7 cellular contexts compared by ENCODE assay signal in the genomic region with DNA sequence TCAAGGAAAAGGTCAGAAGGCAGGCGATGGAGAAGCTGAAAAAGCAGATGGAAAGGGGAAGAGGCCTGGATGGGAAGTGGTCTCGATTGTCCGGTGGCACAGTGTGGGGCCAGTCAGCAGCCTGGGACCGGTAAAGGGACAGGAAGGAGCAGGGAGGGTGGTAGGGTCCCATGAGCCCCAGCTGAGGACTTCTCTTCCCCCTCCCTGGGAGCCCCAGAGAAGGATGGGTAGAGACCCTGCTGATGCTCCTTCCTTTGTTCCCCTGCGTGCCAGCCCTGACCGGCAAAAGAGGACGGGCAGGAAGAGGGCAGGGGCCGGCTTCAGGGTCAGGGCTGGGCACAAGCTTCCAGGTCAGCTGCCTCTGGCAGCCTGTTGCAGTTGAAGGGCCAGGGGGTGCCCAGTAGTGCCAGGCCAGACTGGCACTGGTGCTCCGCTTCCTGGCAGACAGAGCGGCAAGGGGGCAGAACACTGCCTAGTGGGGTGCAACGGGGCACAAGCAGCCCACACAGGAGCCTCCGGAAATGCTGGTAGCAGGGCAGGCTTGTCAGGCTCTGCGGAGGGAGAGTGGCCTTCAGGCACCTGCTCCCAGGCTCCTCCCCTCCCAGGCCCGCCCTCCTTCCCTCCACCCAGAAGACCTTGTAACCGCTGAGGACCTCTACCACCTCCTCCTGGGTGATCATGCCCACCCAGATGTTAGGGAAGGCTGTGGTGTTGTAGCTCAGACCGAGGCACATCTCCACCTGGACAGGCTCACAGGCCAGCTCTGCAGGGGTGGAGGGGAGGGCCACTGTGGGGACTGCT. TPM values are rescaled to one million over a fixed set of nuclear protein-coding genes. Genes with fewer than 3 reads are reported as not detected.
DNase-seq lines count a peak whose midpoint lies in the region; ATAC-seq and TF ChIP-seq lines count a peak whose summit lies in the region.
"Had no signal": no experiment of that assay in that cellular context is flagged by ENCODE, and none has a peak within 500 bp of the region (broad histone marks: within the 10 kb centered on the region; RNA-seq: fewer than 3 reads in every experiment).

No MANE protein-coding gene starts in this region.

- WGBS in heart left ventricle, 4 donors: 41 to 56% (median 56%) methylated on average over 10 to 16 of the region's 16 CpGs
- WGBS in lung, 2 donors: 15 to 28% methylated on average over 15 to 16 of the region's 16 CpGs

- H3K27ac ChIP-seq in heart left ventricle: peak overlapping the region in 11 of 12 donors; percentile 90 to 100 (median 97)
- peak overlapping the region; percentile 9 to 90 for H3K27ac ChIP-seq in lung (ENCODE audit: low read depth in 1 of 2, low read length in 1 of 2)
- peak overlapping the region; percentile 83 to 95 for H3K27ac ChIP-seq in uterus

- intact Hi-C loops in heart left ventricle (cut with DNase I) (loop anchor here in 1 of 10 donors (5.0 kb wide), 1 partner anchor 36 kb away; no protein-coding TSS in a partner anchor), left ventricle myocardium superior (cut with micrococcal nuclease) (no loop called here), uterus (cut with DNase I; ENCODE audit: low total_unique reads) (no loop called here)

- H3K4me1 ChIP-seq in heart left ventricle (peaks cover 4 to 50% (median 35%) of the 10 kb centered on the region in 12 donors), lung (ENCODE audit: control insufficient read depth in 2 of 2, insufficient read depth in 2 of 2, low read length in 2 of 2) (peaks cover 0 to 8% of the 10 kb centered on the region in 2 donors), uterus (peaks cover 0 to 13% of the 10 kb centered on the region in 2 donors)

- DNase-seq in heart left ventricle: no peak
- DNase-seq in left ventricle myocardium superior: no peak
- no peak for DNase-seq in lung (ENCODE audit: low spot score)
- DNase-seq in uterus: no peak
- DNase-seq in dermis blood vessel endothelial cell: no peak
- DNase-seq in NCI-H526 treated with DMSO at 0.1 percent for 48 hours (lab: John Stamatoyannopoulos, UW): no peak
- DNase-seq: activated CD8-positive, alpha-beta T cell treated with anti-CD3 and anti-CD28 coated beads for 36 hours had no signal

- ATAC-seq in heart left ventricle: peak in 1 of 4 donors; percentile 19
- no peak for ATAC-seq in left ventricle myocardium superior
- no peak for ATAC-seq in lung (ENCODE audit: insufficient read depth, low FRiP score)
- ATAC-seq: activated CD8-positive, alpha-beta T cell treated with anti-CD3 and anti-CD28 coated beads for 36 hours had no signal

- no peak for TF ChIP-seq CTCF in heart left ventricle (IDR thresholded peaks at IDR 0.05)
- no peak for TF ChIP-seq CTCF in lung (IDR thresholded peaks at IDR 0.05; ENCODE audit: control extremely low read depth, extremely low read depth)
- TF ChIP-seq CTCF in uterus (IDR thresholded peaks at IDR 0.05): no peak

- H3K27me3 ChIP-seq in heart left ventricle (peaks cover 0 to 33% (median 0%) of the 10 kb centered on the region in 9 donors), lung (ENCODE audit: control insufficient read depth, insufficient read depth) (no peaks in the 10 kb centered on the region), uterus (no peaks in the 10 kb centered on the region)

- no peak for TF ChIP-seq POLR2A in heart left ventricle (IDR thresholded peaks at IDR 0.05)
- no peak for TF ChIP-seq POLR2A in uterus (IDR thresholded peaks at IDR 0.05)

- H3K9me3 ChIP-seq in heart left ventricle (no peaks in the 10 kb centered on the region), lung (ENCODE audit: control insufficient read depth in 2 of 2, insufficient read depth in 1 of 2, low read length in 1 of 2) (no peaks in the 10 kb centered on the region), uterus (no peaks in the 10 kb centered on the region)

- H3K36me3 ChIP-seq in heart left ventricle (peaks cover 0 to 9% (median 2%) of the 10 kb centered on the region in 9 donors), lung (ENCODE audit: control insufficient read depth in 2 of 2, insufficient read depth in 2 of 2, low read length in 2 of 2) (peaks cover 0 to 3% of the 10 kb centered on the region in 2 donors), uterus (no peaks in the 10 kb centered on the region)

- H3K4me3 ChIP-seq in heart left ventricle: peak overlapping the region in 10 of 12 donors; percentile 60 to 97 (median 76)
- no peak overlapping the region for H3K4me3 ChIP-seq in lung
- no peak overlapping the region for H3K4me3 ChIP-seq in uterus

RNA-seq across cellular contexts. Expression of gene C1QTNF5, which starts 0.7 kb away (rescaled TPM):
- total RNA-seq in heart left ventricle (10 to 100 TPM; 12.9 to 47.1 (median 19.8) TPM), left ventricle myocardium superior (14.4 TPM), lung (10 to 100 TPM; 20.2 to 28.6 TPM), uterus (10 to 100 TPM in 3 of 4 donors, 1 to 10 TPM in 1; 6.5 to 40.2 (median 35.7) TPM), dermis blood vessel endothelial cell (60.2 and 127 TPM in 2 replicates)
- polyA plus RNA-seq in heart left ventricle (10 to 100 TPM; 20.0 to 23.9 TPM), lung (10 to 100 TPM; 28.0 to 34.9 TPM)
- total RNA-seq: activated CD8-positive, alpha-beta T cell treated with anti-CD3 and anti-CD28 coated beads for 36 hours had no signal

RNA-seq across cellular contexts. Expression of gene MFRP, which starts 5.1 kb away (rescaled TPM):
- total RNA-seq in heart left ventricle (not detected), left ventricle myocardium superior (not detected), lung (not detected), uterus (under 1 TPM in 2 of 4 donors, not detected in 2; 0.07 to 0.26 TPM), dermis blood vessel endothelial cell (not detected in 2 replicates)
- polyA plus RNA-seq in heart left ventricle (under 1 TPM in 1 of 2 donors, not detected in 1; 0.04 TPM), lung (not detected)
- total RNA-seq: activated CD8-positive, alpha-beta T cell treated with anti-CD3 and anti-CD28 coated beads for 36 hours had no signal

RNA-seq across cellular contexts. Expression of gene RNF26, which starts 7.1 kb away (rescaled TPM):
- total RNA-seq in heart left ventricle: 10 to 100 TPM in 8 of 9 donors, 1 to 10 TPM in 1; 8.1 to 22.4 (median 11.8) TPM
- 10 to 100 TPM in 1 of 2 donors, 1 to 10 TPM in 1; 6.2 to 17.6 TPM for polyA plus RNA-seq in heart left ventricle
- total RNA-seq in left ventricle myocardium superior: 13.2 TPM
- total RNA-seq in lung: 10 to 100 TPM in 1 of 2 donors, 1 to 10 TPM in 1; 8.2 to 25.4 TPM
- polyA plus RNA-seq in lung: 10 to 100 TPM; 11.0 to 16.3 TPM
- total RNA-seq in uterus: 10 to 100 TPM in 1 of 4 donors, 1 to 10 TPM in 3; 3.3 to 23.1 (median 6.8) TPM
- 3.2 and 16.8 TPM in 2 replicates for total RNA-seq in dermis blood vessel endothelial cell

RNA-seq across cellular contexts. Expression of gene MCAM, which starts 24.5 kb away (rescaled TPM):
- total RNA-seq in heart left ventricle: 100 to 1,000 TPM in 6 of 9 donors, 10 to 100 TPM in 3; 46.7 to 380 (median 110) TPM
- polyA plus RNA-seq in heart left ventricle: 100 to 1,000 TPM in 1 of 2 donors, 10 to 100 TPM in 1; 31.9 to 108 TPM
- 44.7 TPM for total RNA-seq in left ventricle myocardium superior
- total RNA-seq in lung: 100 to 1,000 TPM; 127 to 174 TPM
- 100 to 1,000 TPM in 1 of 2 donors, 10 to 100 TPM in 1; 51.9 to 120 TPM for polyA plus RNA-seq in lung
- 100 to 1,000 TPM; 228 to 564 (median 354) TPM for total RNA-seq in uterus
- total RNA-seq in dermis blood vessel endothelial cell: 1,172 and 1,718 TPM in 2 replicates

RNA-seq across cellular contexts. Expression of gene USP2, which starts 40.1 kb away (rescaled TPM):
- total RNA-seq in heart left ventricle: 100 to 1,000 TPM in 7 of 9 donors, 10 to 100 TPM in 2; 53.7 to 138 (median 108) TPM
- polyA plus RNA-seq in heart left ventricle: 10 to 100 TPM; 62.3 to 79.9 TPM
- 173 TPM for total RNA-seq in left ventricle myocardium superior
- 1 to 10 TPM; 4.9 to 6.5 TPM for total RNA-seq in lung
- 1 to 10 TPM; 1.7 to 2.1 TPM for polyA plus RNA-seq in lung
- 10 to 100 TPM in 1 of 4 donors, 1 to 10 TPM in 1, under 1 TPM in 1, not detected in 1; 0.29 to 28.2 (median 2.1) TPM for total RNA-seq in uterus
- total RNA-seq in dermis blood vessel endothelial cell: 0.33 and 1.2 TPM in 2 replicates

Comparison
In these comparisons a context has a peak if more than half of its experiments do, and no peak if none do; other contexts are left out.
1. H3K4me3 ChIP-seq: peak in heart left ventricle (10 of 12); none in lung (single experiment) and uterus (0 of 2).
2. Peak in every context shown above with its lines, with median percentiles within 50 percentile points of each other: H3K27ac ChIP-seq.